In genomic region chr4:184080674-184081073, GRCh38 we compare ENCODE assay signal across 1 cellular context.
TF ChIP-seq lines count a peak whose summit lies in the region.

No MANE protein-coding gene starts in this region.

TF ChIP-seq in HepG2, 621 proteins besides CTCF, POLR2A, EP300 and RAD21 (continued from another document and continues in another):
- TF ChIP-seq LRRFIP1 (CRISPR knock-in tag; conservative IDR thresholded peaks at IDR 0.05) = no peak
- TF ChIP-seq SOX6 (IDR thresholded peaks at IDR 0.05) = no peak
- TF ChIP-seq SOX6 (CRISPR knock-in tag; IDR thresholded peaks at IDR 0.05) = peak; percentile 64
- no peak for TF ChIP-seq KDM3A (CRISPR knock-in tag; IDR thresholded peaks at IDR 0.05; ENCODE audit: low read depth)
- TF ChIP-seq HMG20A (CRISPR knock-in tag; IDR thresholded peaks at IDR 0.05; ENCODE audit: borderline replicate concordance) = peak; percentile 23; the same call in 1 of the 2 replicates
- no peak for TF ChIP-seq ZNF136 (CRISPR knock-in tag; IDR thresholded peaks at IDR 0.05; ENCODE audit: low read depth)
- no peak for TF ChIP-seq NONO (IDR thresholded peaks at IDR 0.05)
- TF ChIP-seq NONO (CRISPR knock-in tag; conservative IDR thresholded peaks at IDR 0.05) = no peak
- no peak; the same call in 1 of the 2 replicates for TF ChIP-seq ZFP91 (CRISPR knock-in tag; IDR thresholded peaks at IDR 0.05; ENCODE audit: borderline replicate concordance)
- no peak for TF ChIP-seq MATR3 (CRISPR knock-in tag; IDR thresholded peaks at IDR 0.05)
- TF ChIP-seq CHCHD3 (CRISPR knock-in tag; IDR thresholded peaks at IDR 0.05) = no peak
- TF ChIP-seq CBFB (CRISPR knock-in tag; IDR thresholded peaks at IDR 0.05) = no peak
- TF ChIP-seq ZNF615 (CRISPR knock-in tag; IDR thresholded peaks at IDR 0.05; ENCODE audit: borderline replicate concordance) = no peak
- TF ChIP-seq JDP2 (CRISPR knock-in tag; IDR thresholded peaks at IDR 0.05; ENCODE audit: borderline replicate concordance) = no peak
- TF ChIP-seq ZNF761 (CRISPR knock-in tag; conservative IDR thresholded peaks at IDR 0.05) = no peak
- TF ChIP-seq GATA4 (IDR thresholded peaks at IDR 0.05; ENCODE audit: borderline replicate concordance, low read depth) = no peak
- TF ChIP-seq STAT6 (CRISPR knock-in tag; IDR thresholded peaks at IDR 0.05; ENCODE audit: borderline replicate concordance) = no peak
- TF ChIP-seq ZNF441 (CRISPR knock-in tag; IDR thresholded peaks at IDR 0.05; ENCODE audit: borderline replicate concordance) = no peak
- no peak for TF ChIP-seq MEF2D (CRISPR knock-in tag; IDR thresholded peaks at IDR 0.05)
- TF ChIP-seq HNRNPH1 (optimal IDR thresholded peaks at IDR 0.05; ENCODE audit: low read depth, low read length) = no peak
- TF ChIP-seq PATZ1 (CRISPR knock-in tag; IDR thresholded peaks at IDR 0.05) = no peak
- TF ChIP-seq ZNF230 (CRISPR knock-in tag; IDR thresholded peaks at IDR 0.05) = no peak
- no peak for TF ChIP-seq MXD4 (CRISPR knock-in tag; IDR thresholded peaks at IDR 0.05)
- no peak for TF ChIP-seq DR1 (CRISPR knock-in tag; IDR thresholded peaks at IDR 0.05)
- TF ChIP-seq TRIM22 (IDR thresholded peaks at IDR 0.05) = no peak
- no peak for TF ChIP-seq SP2 (CRISPR knock-in tag; IDR thresholded peaks at IDR 0.05)
- no peak for TF ChIP-seq ZNF564 (CRISPR knock-in tag; IDR thresholded peaks at IDR 0.05)
- TF ChIP-seq ATF6 (CRISPR knock-in tag; conservative IDR thresholded peaks at IDR 0.05) = no peak
- TF ChIP-seq ZNF891 (CRISPR knock-in tag; IDR thresholded peaks at IDR 0.05) = no peak
- TF ChIP-seq ZNF724P (CRISPR knock-in tag; IDR thresholded peaks at IDR 0.05; ENCODE audit: borderline replicate concordance) = no peak
- no peak for TF ChIP-seq BRCA1 (CRISPR knock-in tag; IDR thresholded peaks at IDR 0.05)
- no peak for TF ChIP-seq JARID2 (CRISPR knock-in tag; IDR thresholded peaks at IDR 0.05; ENCODE audit: insufficient replicate concordance)
- no peak for TF ChIP-seq KMT2B (CRISPR knock-in tag; IDR thresholded peaks at IDR 0.05)
- TF ChIP-seq PAWR (CRISPR knock-in tag; IDR thresholded peaks at IDR 0.05; ENCODE audit: borderline replicate concordance) = no peak
- TF ChIP-seq TBX3 (IDR thresholded peaks at IDR 0.05; ENCODE audit: borderline replicate concordance) = no peak
- TF ChIP-seq ISL2 (CRISPR knock-in tag; IDR thresholded peaks at IDR 0.05) = no peak
- no peak for TF ChIP-seq RNF219 (CRISPR knock-in tag; IDR thresholded peaks at IDR 0.05)
- TF ChIP-seq TOE1 (CRISPR knock-in tag; IDR thresholded peaks at IDR 0.05) = no peak
- TF ChIP-seq ZNF713 (CRISPR knock-in tag; IDR thresholded peaks at IDR 0.05) = no peak
- no peak for TF ChIP-seq ZNF382 (CRISPR knock-in tag; IDR thresholded peaks at IDR 0.05; ENCODE audit: borderline replicate concordance)
- no peak for TF ChIP-seq TBP (CRISPR knock-in tag; IDR thresholded peaks at IDR 0.05)
- peak; percentile 84 for TF ChIP-seq ZNF644 (CRISPR knock-in tag; IDR thresholded peaks at IDR 0.05; ENCODE audit: low read depth)
- no peak for TF ChIP-seq ZNF234 (CRISPR knock-in tag; conservative IDR thresholded peaks at IDR 0.05)
- TF ChIP-seq ZC3H4 (CRISPR knock-in tag; IDR thresholded peaks at IDR 0.05; ENCODE audit: borderline replicate concordance) = no peak
- no peak for TF ChIP-seq ZNF354B (CRISPR knock-in tag; IDR thresholded peaks at IDR 0.05)
- TF ChIP-seq PITX1 (CRISPR knock-in tag; IDR thresholded peaks at IDR 0.05) = 0 out of 2 replicates have a peak, but pooled peaks have one; percentile 15
- TF ChIP-seq CENPBD1 (CRISPR knock-in tag; IDR thresholded peaks at IDR 0.05; ENCODE audit: borderline replicate concordance, low read depth) = no peak
- no peak for TF ChIP-seq KAT8 (CRISPR knock-in tag; IDR thresholded peaks at IDR 0.05)
- no peak for TF ChIP-seq ZNF660 (CRISPR knock-in tag; IDR thresholded peaks at IDR 0.05; ENCODE audit: borderline replicate concordance, low read depth)
- no peak for TF ChIP-seq CREM (IDR thresholded peaks at IDR 0.05)
- no peak for TF ChIP-seq CREM (CRISPR knock-in tag; IDR thresholded peaks at IDR 0.05)
- TF ChIP-seq ETV5 (CRISPR knock-in tag; IDR thresholded peaks at IDR 0.05; ENCODE audit: borderline replicate concordance) = no peak
- TF ChIP-seq ZBTB21 (CRISPR knock-in tag; IDR thresholded peaks at IDR 0.05) = no peak
- no peak for TF ChIP-seq FOXM1 (CRISPR knock-in tag; IDR thresholded peaks at IDR 0.05)
- TF ChIP-seq GPN1 (CRISPR knock-in tag; IDR thresholded peaks at IDR 0.05; ENCODE audit: borderline replicate concordance) = no peak
- TF ChIP-seq MAFK (conservative IDR thresholded peaks at IDR 0.05 in 1 of 2, IDR thresholded peaks at IDR 0.05 in 1 of 2; ENCODE audit: low read length in 2 of 2) = no peak
- TF ChIP-seq ZNF574 (CRISPR knock-in tag; IDR thresholded peaks at IDR 0.05) = 0 out of 2 replicates have a peak, but pooled peaks have one; percentile 22
